Comparison of ENCODE assay signal across 1 cellular context in genomic region chr2:178180648-178181047, GRCh38. TPM values are rescaled to one million over a fixed set of nuclear protein-coding genes. Genes with fewer than 3 reads are reported as not detected.
"Had no signal": no experiment of that assay in that cellular context is flagged by ENCODE, and none has a peak within 500 bp of the region (broad histone marks: within the 10 kb centered on the region; RNA-seq: fewer than 3 reads in every experiment).

No MANE protein-coding gene starts in this region.

RNA-seq across cellular contexts. Expression of gene OSBPL6, which starts 13.7 kb away (rescaled TPM):
- total RNA-seq: natural killer cell had no signal
